Comparison of ENCODE assay signal across 26 cellular contexts in the genomic region with DNA sequence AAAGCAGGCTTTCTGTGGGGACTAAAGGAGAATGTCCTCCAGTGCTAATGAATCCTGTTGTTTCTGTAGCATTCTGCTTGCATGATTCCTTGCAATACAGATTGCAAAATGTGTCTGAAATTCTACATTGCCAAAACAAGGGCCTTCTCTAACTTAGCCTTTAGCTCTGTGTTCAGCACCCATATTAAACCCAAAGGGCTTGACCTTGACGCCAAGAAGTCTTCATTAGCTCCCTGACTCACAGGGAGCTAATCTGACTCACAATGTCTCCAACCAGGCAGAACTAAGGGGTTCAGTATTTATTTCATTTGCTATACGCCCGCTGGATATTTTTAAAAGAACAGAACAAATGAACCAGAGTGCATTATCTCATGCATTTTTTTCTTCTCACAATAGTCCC.
DNase-seq lines count a peak whose midpoint lies in the region; ATAC-seq, FAIRE-seq and TF ChIP-seq lines count a peak whose summit lies in the region.
"Had no signal": no experiment of that assay in that cellular context is flagged by ENCODE, and none has a peak within 500 bp of the region (broad histone marks: within the 10 kb centered on the region; RNA-seq: fewer than 3 reads in every experiment).

No MANE protein-coding gene starts in this region.

- no peak overlapping the region for H3K27ac ChIP-seq in fibroblast of lung (ENCODE audit: insufficient read depth, low read length)
- H3K27ac ChIP-seq in CD4-positive, alpha-beta T cell (ENCODE audit: low read depth, low read length), result no peak overlapping the region
- H3K27ac ChIP-seq: right atrium auricular region, WERI-Rb-1 had no signal

- no peak for TF ChIP-seq POLR2A in erythroblast (IDR thresholded peaks at IDR 0.05; ENCODE audit: low read length)

- no peaks in the 10 kb centered on the region for H3K9me3 Mint-ChIP-seq in CD4-positive, alpha-beta T cell
- H3K9me3 Mint-ChIP-seq: activated naive CD8-positive, alpha-beta T cell treated with anti-CD3 and anti-CD28 coated beads, Interleukin-2, amount 10 ng/mL, durations not matched to agents 7 days and 5 days; endodermal cell; nephron progenitor cell had no signal

- no peaks in the 10 kb centered on the region for H3K27me3 Mint-ChIP-seq in CD4-positive, alpha-beta T cell
- H3K27me3 Mint-ChIP-seq: activated CD4-positive, alpha-beta memory T cell treated with anti-CD3 and anti-CD28 coated beads, Interleukin-2, amount 10 ng/mL, durations not matched to agents 7 days and 5 days; central memory CD8-positive, alpha-beta T cell had no signal

- H3K4me3 Mint-ChIP-seq in CD4-positive, alpha-beta T cell, result no peak overlapping the region
- H3K4me3 Mint-ChIP-seq: activated CD4-positive, alpha-beta memory T cell treated with anti-CD3 and anti-CD28 coated beads, Interleukin-2, amount 10 ng/mL, durations not matched to agents 7 days and 5 days; activated naive CD8-positive, alpha-beta T cell treated with anti-CD3 and anti-CD28 coated beads, Interleukin-2, amount 10 ng/mL, durations not matched to agents 7 days and 5 days; central memory CD8-positive, alpha-beta T cell; endodermal cell; HFFc6; immature natural killer cell; nephron progenitor cell had no signal

- no peak for FAIRE-seq in RCC 7860 (lab: Jason Lieb, UNC)

- H3K4me3 ChIP-seq in fibroblast of lung (replicated peaks in 1 of 4; ENCODE audit: control extremely low read depth in 1 of 4, insufficient read depth in 1 of 4, low read depth in 3 of 4, low read length in 4 of 4), result no peak overlapping the region
- H3K4me3 ChIP-seq: right atrium auricular region had no signal

- no peaks in the 10 kb centered on the region for H4K20me1 ChIP-seq in fibroblast of lung (ENCODE audit: control insufficient read depth, extremely low read depth, insufficient read depth, low read length)

- TF ChIP-seq CTCF in fibroblast of lung (conservative IDR thresholded peaks at IDR 0.05 in 1 of 2, IDR thresholded peaks at IDR 0.05 in 1 of 2; ENCODE audit: low read depth in 1 of 2, low read length in 2 of 2), result no peak
- no peak for TF ChIP-seq CTCF in omental fat pad (IDR thresholded peaks at IDR 0.05)
- TF ChIP-seq CTCF in CD4-positive, alpha-beta T cell (IDR thresholded peaks at IDR 0.05), result no peak

- H3K4me2 ChIP-seq in fibroblast of lung (ENCODE audit: extremely low read depth, insufficient read depth, low read length), result no peak overlapping the region

- H3K79me2 ChIP-seq in fibroblast of lung (ENCODE audit: control insufficient read depth, insufficient read depth, low read length), result no peaks in the 10 kb centered on the region

- H3K27me3 ChIP-seq in fibroblast of lung (ENCODE audit: control insufficient read depth, insufficient read depth, low read length), result no peaks in the 10 kb centered on the region
- H3K27me3 ChIP-seq in CD4-positive, alpha-beta T cell (ENCODE audit: control insufficient read depth, insufficient read depth, low read length), result no peaks in the 10 kb centered on the region
- H3K27me3 ChIP-seq: right atrium auricular region had no signal

- intact Hi-C loops in CD4-positive, alpha-beta T cell (cut with DNase I, micrococcal nuclease), result no loop called here

- no peaks in the 10 kb centered on the region for H3K36me3 ChIP-seq in fibroblast of lung (ENCODE audit: control insufficient read depth, insufficient read depth, low read length)
- H3K36me3 ChIP-seq: right atrium auricular region, WERI-Rb-1 had no signal

- no peak overlapping the region for H3K9ac ChIP-seq in fibroblast of lung (ENCODE audit: insufficient read depth, low read length)

- no peaks in the 10 kb centered on the region for H3K4me1 ChIP-seq in fibroblast of lung (ENCODE audit: control insufficient read depth, extremely low read depth, insufficient read depth, low read length)
- H3K4me1 ChIP-seq: right atrium auricular region had no signal

- no peak for ATAC-seq in omental fat pad (ENCODE audit: low FRiP score)
- no peak for ATAC-seq in CD4-positive, alpha-beta T cell (ENCODE audit: poor library complexity)
- ATAC-seq: Panc1 had no signal

- H3K27ac Mint-ChIP-seq in CD4-positive, alpha-beta T cell, result no peak overlapping the region
- H3K27ac Mint-ChIP-seq: activated CD4-positive, alpha-beta memory T cell treated with anti-CD3 and anti-CD28 coated beads, Interleukin-2, amount 10 ng/mL, durations not matched to agents 7 days and 5 days; activated naive CD8-positive, alpha-beta T cell treated with anti-CD3 and anti-CD28 coated beads, Interleukin-2, amount 10 ng/mL, durations not matched to agents 7 days and 5 days; endodermal cell; HFFc6; immature natural killer cell; nephron progenitor cell had no signal

- H3K9me3 ChIP-seq in fibroblast of lung (ENCODE audit: control insufficient read depth, insufficient read depth, low read depth, low read length), result no peaks in the 10 kb centered on the region
- no peaks in the 10 kb centered on the region for H3K9me3 ChIP-seq in CD4-positive, alpha-beta T cell (ENCODE audit: control insufficient read depth, low read length)
- H3K9me3 ChIP-seq: right atrium auricular region had no signal

- DNase-seq in GM03348 (ENCODE audit: low spot score) (peak; percentile 27), RCC 7860 (ENCODE audit: low spot score) (peak; percentile 36), fibroblast of lung (ENCODE audit: low read depth in 2 of 2) (peak; percentile 10 to 88), non-pigmented ciliary epithelial cell (ENCODE audit: low read depth) (peak; percentile 48), omental fat pad (ENCODE audit: low spot score) (no peak), erythroblast (lab: John Stamatoyannopoulos, UW) (no peak), D341Med (ENCODE audit: low spot score) (no peak)
- DNase-seq in CD4-positive, alpha-beta T cell, result no peak
- DNase-seq: activated CD4-positive, alpha-beta memory T cell treated with anti-CD3 and anti-CD28 coated beads, Interleukin-2, amount 10 ng/mL, durations not matched to agents 7 days and 5 days; activated naive CD8-positive, alpha-beta T cell treated with anti-CD3 and anti-CD28 coated beads, Interleukin-2, amount 10 ng/mL, durations not matched to agents 7 days and 5 days; activated T-cell treated with anti-CD3 and anti-CD28 coated beads, Interleukin-2, amount 50 U/mL, for 48 hours; AML-193; DMS 273 treated with DMSO at 0.1 percent for 48 hours; endodermal cell; glutamatergic neuron; HFFc6; immature natural killer cell; NCI-H2081; NCI-H748 treated with DMSO at 0.1 percent for 48 hours; nephron progenitor cell; stimulated activated CD4-positive, alpha-beta T cell treated with anti-CD3 and anti-CD28 coated beads, Interleukin-1b, Interleukin-23, amount 100 ng/mL, for 48 hours; substantia nigra; WERI-Rb-1 had no signal

- H3K36me3 Mint-ChIP-seq in CD4-positive, alpha-beta T cell (ENCODE audit: low read depth), result no peaks in the 10 kb centered on the region
- H3K36me3 Mint-ChIP-seq: activated naive CD8-positive, alpha-beta T cell treated with anti-CD3 and anti-CD28 coated beads, Interleukin-2, amount 10 ng/mL, durations not matched to agents 7 days and 5 days; immature natural killer cell had no signal

- H2AFZ ChIP-seq in fibroblast of lung (ENCODE audit: low read length), result no peak overlapping the region

- POLR2A ChIA-PET in CD4-positive, alpha-beta T cell (lab: Charles Lee), result no interaction called here

- H3K4me1 Mint-ChIP-seq in CD4-positive, alpha-beta T cell (ENCODE audit: low read depth), result no peaks in the 10 kb centered on the region
- H3K4me1 Mint-ChIP-seq: activated CD4-positive, alpha-beta memory T cell treated with anti-CD3 and anti-CD28 coated beads, Interleukin-2, amount 10 ng/mL, durations not matched to agents 7 days and 5 days; activated naive CD8-positive, alpha-beta T cell treated with anti-CD3 and anti-CD28 coated beads, Interleukin-2, amount 10 ng/mL, durations not matched to agents 7 days and 5 days; central memory CD8-positive, alpha-beta T cell; immature natural killer cell; nephron progenitor cell had no signal

- CTCF ChIA-PET in CD4-positive, alpha-beta T cell (lab: Charles Lee), result no interaction called here

Comparison
In these comparisons a context has a peak if more than half of its experiments do, and no peak if none do; other contexts are left out.
1. DNase-seq: peak in GM03348 (single experiment), RCC 7860 (single experiment), fibroblast of lung (2 of 2) and non-pigmented ciliary epithelial cell (single experiment); none in omental fat pad (single experiment), CD4-positive, alpha-beta T cell (0 of 10), erythroblast (0 of 2) and D341Med (single experiment).